ENCODE assay signal across 32 cellular contexts in the genomic region with DNA sequence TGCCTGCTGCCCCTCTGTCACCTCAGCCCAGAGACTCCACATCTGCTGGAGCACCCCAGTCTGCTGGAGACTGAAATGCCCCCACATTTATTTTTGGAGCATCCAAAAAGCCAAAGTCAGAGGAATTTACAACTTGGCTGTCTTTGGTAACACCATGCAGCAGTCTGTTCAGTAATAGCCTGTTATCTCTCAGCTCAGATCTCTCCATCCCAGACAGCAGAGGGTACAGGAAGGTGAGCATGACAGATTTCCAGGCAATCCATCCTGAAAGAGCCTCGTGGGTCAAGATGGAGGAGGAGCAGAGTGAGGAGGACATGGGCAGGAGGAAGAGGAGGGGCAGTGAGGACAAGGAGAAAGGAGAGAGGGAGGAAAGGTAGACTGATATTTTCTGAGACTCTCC. TPM values are rescaled to one million over a fixed set of nuclear protein-coding genes. Genes with fewer than 3 reads are reported as not detected.
"Had no signal": no experiment of that assay in that cellular context is flagged by ENCODE, and none has a peak within 500 bp of the region (broad histone marks: within the 10 kb centered on the region; RNA-seq: fewer than 3 reads in every experiment).

No MANE protein-coding gene starts in this region.

- DNase-seq: hypothalamus; immature natural killer cell; kidney; left colon; lower lobe of right lung; mammary epithelial cell; mesenchymal stem cell; naive B cell; natural killer cell; nephron progenitor cell; occipital lobe; stimulated activated CD4-positive, alpha-beta T cell treated with anti-CD3 and anti-CD28 coated beads, Interleukin-12 subunit alpha, Interleukin-12 subunit beta, amount 100 ng/mL, for 4 hours; stimulated activated CD4-positive, alpha-beta T cell treated with anti-CD3 and anti-CD28 coated beads, Interleukin-15, amount 100 ng/mL, for 24 hours; stimulated activated CD4-positive, alpha-beta T cell treated with anti-CD3 and anti-CD28 coated beads, Interleukin-2, amount 100 ng/mL, for 24 hours; stimulated activated CD4-positive, alpha-beta T cell treated with anti-CD3 and anti-CD28 coated beads, Interleukin-4, amount 100 ng/mL, for 1 hour; stimulated activated naive B cell treated with anti-CD40 and anti-IgM and Interleukin-4, amounts not matched to agents 10 μg/mL and 1 μg/mL and 100 μg/mL, for 72 hours; stimulated activated naive CD8-positive, alpha-beta T cell treated with anti-CD3 and anti-CD28 coated beads, Interleukin-15, Interleukin-2, amounts not matched to agents 100 U/mL and 50 U/mL, for 24 hours; stomach; testis; thyroid gland; transverse colon had no signal

- H3K4me3 ChIP-seq: left lung, lower lobe of right lung, neural progenitor cell, right atrium auricular region, right lobe of liver, smooth muscle cell, stomach, testis, thyroid gland, transverse colon, upper lobe of left lung, vagina had no signal

- H3K4me1 ChIP-seq: left lung, lower lobe of right lung, neural progenitor cell, right atrium auricular region, right lobe of liver, stomach, testis, transverse colon, upper lobe of left lung, vagina had no signal

- H3K27me3 ChIP-seq: left lung, neural progenitor cell, neutrophil, right atrium auricular region, right lobe of liver, stomach, testis, thyroid gland, transverse colon, upper lobe of left lung, vagina had no signal

- ATAC-seq: left colon; left lung; lower lobe of right lung; natural killer cell; right lobe of liver; stimulated activated naive B cell treated with anti-CD40 and anti-IgM and Interleukin-4, amounts not matched to agents 10 μg/mL and 1 μg/mL and 100 μg/mL, for 72 hours; stimulated activated naive CD8-positive, alpha-beta T cell treated with anti-CD3 and anti-CD28 coated beads, Interleukin-15, Interleukin-2, amounts not matched to agents 100 U/mL and 50 U/mL, for 24 hours had no signal

- H3K9me3 ChIP-seq: left lung, lower lobe of right lung, neutrophil, right atrium auricular region, right lobe of liver, stomach, testis, thyroid gland, transverse colon, upper lobe of left lung, vagina had no signal

- H3K36me3 ChIP-seq: left lung, lower lobe of right lung, neural progenitor cell, neutrophil, right atrium auricular region, right lobe of liver, stomach, thyroid gland, transverse colon, upper lobe of left lung, vagina had no signal

- H3K27ac ChIP-seq: left lung, lower lobe of right lung, neural progenitor cell, neutrophil, parathyroid adenoma, right atrium auricular region, right lobe of liver, stomach, testis, transverse colon, upper lobe of left lung, vagina had no signal

RNA-seq across cellular contexts. Expression of a gene that starts 55.9 kb away (rescaled TPM):
- total RNA-seq: mononuclear cell, natural killer cell, pulmonary artery endothelial cell had no signal
- polyA plus RNA-seq: immature natural killer cell had no signal
